In the genomic region with DNA sequence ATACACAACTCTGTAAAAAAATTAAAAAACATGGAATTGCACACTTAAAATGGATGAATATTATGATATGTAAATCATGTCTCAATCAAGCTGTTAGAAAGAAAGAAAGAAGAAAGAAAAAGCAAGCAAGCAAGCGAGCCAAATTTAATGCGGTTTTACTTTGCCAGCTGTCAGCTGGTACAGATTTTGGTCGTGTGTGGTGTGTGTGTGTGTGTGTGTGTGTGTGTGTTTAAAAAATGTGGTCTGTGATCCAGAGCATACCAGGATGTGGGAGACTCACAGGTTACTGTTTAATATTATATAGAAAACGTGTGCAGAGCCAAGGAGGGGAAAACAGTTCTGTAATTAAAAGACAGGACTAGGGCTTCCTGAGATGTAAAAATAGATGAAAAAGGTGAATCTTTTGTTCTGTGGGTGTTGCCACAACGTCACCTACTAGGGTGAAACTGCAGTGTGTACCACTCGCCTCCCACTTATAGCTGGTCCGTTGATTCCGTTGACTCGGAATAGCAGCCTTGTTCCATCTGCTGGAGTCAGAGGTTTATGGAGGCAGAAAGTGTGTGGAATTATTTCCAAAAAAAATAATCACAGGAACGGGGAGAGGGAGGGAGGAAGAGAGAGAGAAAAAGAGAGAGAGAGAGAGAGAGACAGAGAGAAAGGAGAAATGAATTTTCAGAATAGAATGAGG, we compare ENCODE assay signal across 8 cellular contexts.
DNase-seq lines count a peak whose midpoint lies in the region; ATAC-seq and TF ChIP-seq lines count a peak whose summit lies in the region.

No MANE protein-coding gene starts in this region.

- DNase-seq in AG04450 (ENCODE audit: low read depth, low spot score) (no peak), Panc1 (ENCODE audit: low read depth, low spot score) (no peak), HCEC 1CT (no peak), tibial artery (no peak)

- peak overlapping the region; percentile 51 to 92 (median 74) for H3K27ac Mint-ChIP-seq in brain

- H3K4me3 ChIP-seq in AG04450 (ENCODE audit: low read depth, low read length) (no peak overlapping the region), Panc1 (ENCODE audit: low read depth in 2 of 2, low read length in 2 of 2) (peak overlapping the region in 1 of 2 experiments; percentile 17; a peak in 2 of 4 replicates), parathyroid adenoma (ENCODE audit: low read depth, low read length) (no peak overlapping the region), tibial artery (peak overlapping the region in 1 of 2 donors; percentile 1)

- peaks cover 52% of the 10 kb centered on the region for H3K4me1 ChIP-seq in Panc1 (ENCODE audit: control insufficient read depth, insufficient read depth, low read length)
- peaks cover 19% of the 10 kb centered on the region for H3K4me1 ChIP-seq in parathyroid adenoma
- peaks cover 0 to 21% (median 4%) of the 10 kb centered on the region in 4 donors for H3K4me1 ChIP-seq in tibial artery

- H3K79me2 ChIP-seq in parathyroid adenoma: no peaks in the 10 kb centered on the region

- H3K27ac ChIP-seq in AG04450 (ENCODE audit: low read depth, low read length): peak overlapping the region; percentile 11
- peak overlapping the region; percentile 100 for H3K27ac ChIP-seq in Panc1 (ENCODE audit: low read length)
- no peak overlapping the region for H3K27ac ChIP-seq in parathyroid adenoma
- H3K27ac ChIP-seq in tibial artery: peak overlapping the region in 1 of 2 donors; percentile 38

- peaks cover 31% of the 10 kb centered on the region for H3K4me1 Mint-ChIP-seq in brain

- no peaks in the 10 kb centered on the region for H3K27me3 ChIP-seq in AG04450 (ENCODE audit: control insufficient read depth, insufficient read depth, low read length)
- H3K27me3 ChIP-seq in Panc1 (ENCODE audit: control insufficient read depth, insufficient read depth, low read length): no peaks in the 10 kb centered on the region
- no peaks in the 10 kb centered on the region for H3K27me3 ChIP-seq in parathyroid adenoma (ENCODE audit: control insufficient read depth, insufficient read depth, low read length)
- no peaks in the 10 kb centered on the region for H3K27me3 ChIP-seq in tibial artery

- H3K4me3 Mint-ChIP-seq in brain: peak overlapping the region in 1 of 5 experiments; percentile 66

- POLR2A ChIA-PET in AG04450 (lab: Yijun Ruan, JAX): interaction anchor here (0.5 to 0.7 kb wide), 3 partner anchors 27 to 136 kb away, joined by 3 to 4 read pairs (median 3); no protein-coding TSS in a partner anchor
- POLR2A ChIA-PET in Panc1 (lab: Charles Lee): interaction anchor here (0.5 to 1.5 kb wide), 4 partner anchors 26 to 177 kb away, joined by 5 to 8 read pairs (median 8); no protein-coding TSS in a partner anchor

- no peaks in the 10 kb centered on the region for H3K36me3 Mint-ChIP-seq in brain

- peaks cover 0 to 11% (median 0%) of the 10 kb centered on the region in 5 experiments for H3K9me3 Mint-ChIP-seq in brain

- intact Hi-C loops in Panc1 (cut with micrococcal nuclease; ENCODE audit: unreplicated experiment) (no loop called here), tibial artery (cut with DNase I; ENCODE audit: low total_unique reads) (no loop called here)

- ATAC-seq in GM21390 (IDR thresholded peaks at IDR 0.05; ENCODE audit: unreplicated experiment) (peak; percentile 48), Panc1 (peak; percentile 69), HG03095 (IDR thresholded peaks at IDR 0.05; ENCODE audit: unreplicated experiment) (no peak)

- H3K9me3 ChIP-seq in AG04450 (ENCODE audit: control insufficient read depth, insufficient read depth, low read length) (no peaks in the 10 kb centered on the region; the same call in 1 of the 2 replicates), Panc1 (ENCODE audit: control insufficient read depth, insufficient read depth, low read depth, low read length) (no peaks in the 10 kb centered on the region), parathyroid adenoma (ENCODE audit: control insufficient read depth, low read length) (no peaks in the 10 kb centered on the region), tibial artery (no peaks in the 10 kb centered on the region)

- CTCF ChIA-PET in AG04450 (lab: Charles Lee) (interaction anchor here (0.5 to 1.3 kb wide), 5 partner anchors 43 to 324 kb away, joined by 3 to 9 read pairs (median 4); no protein-coding TSS in a partner anchor), Panc1 (lab: Charles Lee) (interaction anchor here (0.5 to 0.9 kb wide), 2 partner anchors 43 to 107 kb away, joined by 3 read pairs; no protein-coding TSS in a partner anchor)

- peak overlapping the region; percentile 63 for H2AFZ ChIP-seq in parathyroid adenoma

- TF ChIP-seq CTCF in AG04450 (IDR thresholded peaks at IDR 0.05; ENCODE audit: low read depth, low read length): no peak
- no peak for TF ChIP-seq CTCF in Panc1 (IDR thresholded peaks at IDR 0.05)
- no peak for TF ChIP-seq CTCF in brain (conservative IDR thresholded peaks at IDR 0.05)
- TF ChIP-seq CTCF in parathyroid adenoma (IDR thresholded peaks at IDR 0.05): no peak
- TF ChIP-seq CTCF in tibial artery (IDR thresholded peaks at IDR 0.05): no peak

- no peaks in the 10 kb centered on the region for H3K36me3 ChIP-seq in Panc1 (ENCODE audit: control insufficient read depth, insufficient read depth, low read length)
- H3K36me3 ChIP-seq in parathyroid adenoma (ENCODE audit: control insufficient read depth, insufficient read depth, low read length): no peaks in the 10 kb centered on the region
- no peaks in the 10 kb centered on the region for H3K36me3 ChIP-seq in tibial artery

- H3K27me3 Mint-ChIP-seq in brain: no peaks in the 10 kb centered on the region

- H3K4me2 ChIP-seq in parathyroid adenoma (ENCODE audit: low read length): no peak overlapping the region

- BruUV-seq in Panc1 (replicated peaks; lab: Mats Ljungman, UMichigan): no TSS peak

- H3K9ac ChIP-seq in parathyroid adenoma: no peak overlapping the region

- in situ Hi-C loops in Panc1 (cut with HindIII; ENCODE audit: low pct_unique_long_range_greater_than_20kb, low sequenced_read_pairs): no loop called here
